8 cellular contexts compared by ENCODE assay signal in the genomic region with DNA sequence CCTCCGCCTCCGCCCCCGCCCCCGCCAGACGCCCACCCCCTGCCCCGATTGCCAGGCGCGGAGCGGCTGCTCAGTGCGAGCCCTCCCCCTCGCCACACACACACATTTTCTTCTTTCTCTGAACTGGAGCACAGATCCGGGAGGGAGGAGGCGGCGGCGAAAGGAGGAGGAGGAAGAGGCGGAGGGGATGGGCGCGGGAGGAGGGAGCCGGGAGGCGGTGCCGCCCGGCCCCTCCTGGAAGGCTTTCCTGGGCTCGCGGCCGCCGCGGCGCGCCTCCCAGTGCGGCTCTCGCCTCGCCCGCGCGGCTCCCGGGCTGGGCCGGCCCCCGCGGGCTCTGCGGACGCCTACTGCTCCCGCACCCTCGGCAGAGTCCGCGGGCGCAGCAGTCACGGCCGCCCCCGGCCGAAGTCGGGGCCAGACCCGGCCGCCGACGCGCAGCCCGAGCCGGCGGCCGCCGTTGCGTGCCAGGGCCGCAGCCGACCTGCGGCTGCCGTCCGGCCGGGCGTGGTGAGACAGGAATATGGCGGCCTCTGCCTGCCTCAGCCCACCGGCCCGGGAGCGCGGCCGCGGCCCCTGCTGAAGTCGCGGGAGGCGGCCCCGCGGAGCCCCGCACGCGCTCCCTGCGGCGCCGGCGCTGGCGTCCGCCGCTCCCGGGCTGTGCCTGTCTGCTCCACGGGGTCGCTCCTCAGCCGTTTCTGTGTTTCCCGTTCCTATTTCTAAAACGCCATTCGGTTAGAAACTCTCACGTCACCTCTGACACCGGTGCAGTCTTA. TPM values are rescaled to one million over a fixed set of nuclear protein-coding genes. Genes with fewer than 3 reads are reported as not detected.
DNase-seq lines count a peak whose midpoint lies in the region; ATAC-seq and TF ChIP-seq lines count a peak whose summit lies in the region.

No MANE protein-coding gene starts in this region.

- H2BK20ac ChIP-seq in H9 (ENCODE audit: low read depth, low read length, poor library complexity, severe bottlenecking), result no peak overlapping the region

- H3K36me3 ChIP-seq in A673 (ENCODE audit: insufficient read depth, low read length, poor library complexity, severe bottlenecking) (no peaks in the 10 kb centered on the region), kidney epithelial cell (ENCODE audit: control insufficient read depth, insufficient read depth, low read length) (no peaks in the 10 kb centered on the region), spleen (no peaks in the 10 kb centered on the region)

- peak; percentile 97 for DNase-seq in A673 (ENCODE audit: low spot score)
- DNase-seq in H9, result peak; percentile 88
- peak; percentile 77 for DNase-seq in NCI-H446 treated with DMSO at 0.1 percent for 48 hours (lab: John Stamatoyannopoulos, UW)
- peak; percentile 93 for DNase-seq in activated CD4-positive, alpha-beta T cell treated with anti-CD3 and anti-CD28 coated beads, Interleukin-2, amount 10 ng/mL, durations not matched to agents 24 days and 14 days
- peak; percentile 97 for DNase-seq in choroid plexus epithelial cell (ENCODE audit: low read depth)
- DNase-seq in kidney epithelial cell (ENCODE audit: low read depth), result peak; percentile 72
- peak; percentile 93 for DNase-seq in spleen

- H3K4me2 ChIP-seq in H9 (ENCODE audit: insufficient read depth, insufficient read length, low read length), result peak overlapping the region; percentile 82

- CTCF ChIA-PET in A673 (lab: Charles Lee), result no interaction called here

- H4K8ac ChIP-seq in H9 (replicated peaks; ENCODE audit: insufficient read length, low read depth, low read length), result no peak overlapping the region

- intact Hi-C loops in A673 (cut with micrococcal nuclease; ENCODE audit: unreplicated experiment) (loop anchor here (2.0 to 5.0 kb wide), 2 partner anchors 53 to 590 kb away; no protein-coding TSS in a partner anchor), spleen (cut with DNase I; ENCODE audit: low total_unique reads) (no loop called here)
- intact Hi-C loops in activated CD4-positive, alpha-beta T cell treated with anti-CD3 and anti-CD28 coated beads, Interleukin-2, amount 10 ng/mL, durations not matched to agents 24 days and 14 days (cut with micrococcal nuclease), result loop anchor here (2.0 to 10.0 kb wide), 6 partner anchors 21 to 855 kb away; a partner anchor contains a TSS

- H3K4me3 ChIP-seq in A673 (ENCODE audit: low read depth, low read length, poor library complexity, severe bottlenecking), result peak overlapping the region; percentile 89
- H3K4me3 ChIP-seq in choroid plexus epithelial cell (ENCODE audit: low read depth, low read length), result peak overlapping the region; percentile 85
- H3K4me3 ChIP-seq in kidney epithelial cell (ENCODE audit: low read depth, low read length), result peak overlapping the region; percentile 87
- H3K4me3 ChIP-seq in spleen, result peak overlapping the region; percentile 24 to 79 (median 56)

- peak overlapping the region; percentile 58 for H3K14ac ChIP-seq in H9 (ENCODE audit: insufficient read depth, low read length)

- no peaks in the 10 kb centered on the region; a peak in 1 of 7 replicates for H3K36me3 Mint-ChIP-seq in H9 (ENCODE audit: insufficient read depth in 1 of 3, low read depth in 3 of 3)
- peaks cover 5% of the 10 kb centered on the region for H3K36me3 Mint-ChIP-seq in activated CD4-positive, alpha-beta T cell treated with anti-CD3 and anti-CD28 coated beads, Interleukin-2, amount 10 ng/mL, durations not matched to agents 24 days and 14 days (ENCODE audit: low read depth)

- peaks cover 14% of the 10 kb centered on the region; the same call in 1 of the 2 replicates for H3K79me2 ChIP-seq in H9 (ENCODE audit: insufficient read depth, low read length)

- peak overlapping the region; percentile 83 to 97 for H3K4me3 Mint-ChIP-seq in H9
- peak overlapping the region; percentile 89 for H3K4me3 Mint-ChIP-seq in activated CD4-positive, alpha-beta T cell treated with anti-CD3 and anti-CD28 coated beads, Interleukin-2, amount 10 ng/mL, durations not matched to agents 24 days and 14 days

- H2BK12ac ChIP-seq in H9 (ENCODE audit: insufficient read length, low read depth, low read length), result no peak overlapping the region

- no peak overlapping the region for H3K18ac ChIP-seq in H9 (ENCODE audit: insufficient read length, low read depth, low read length)

- H3K9me3 ChIP-seq in A673 (ENCODE audit: low read depth, low read length, poor library complexity, severe bottlenecking) (no peaks in the 10 kb centered on the region), H9 (ENCODE audit: control insufficient read depth, low read depth, low read length) (no peaks in the 10 kb centered on the region), spleen (no peaks in the 10 kb centered on the region)

- no peak overlapping the region for H4K5ac ChIP-seq in H9 (ENCODE audit: insufficient read length, low read depth, low read length)

- no peak overlapping the region for H2BK120ac ChIP-seq in H9 (ENCODE audit: low read depth, low read length, poor library complexity, severe bottlenecking)

- H3K4ac ChIP-seq in H9 (ENCODE audit: low read depth, low read length), result no peak overlapping the region

- H3K23me2 ChIP-seq in H9 (ENCODE audit: insufficient read length, low read depth, low read length, poor library complexity, severe bottlenecking), result peaks cover 10% of the 10 kb centered on the region

- peaks cover 2% of the 10 kb centered on the region; the same call in 1 of the 2 replicates for H3K27me3 Mint-ChIP-seq in H9 (ENCODE audit: low read depth)
- H3K27me3 Mint-ChIP-seq in activated CD4-positive, alpha-beta T cell treated with anti-CD3 and anti-CD28 coated beads, Interleukin-2, amount 10 ng/mL, durations not matched to agents 24 days and 14 days, result peaks cover 2% of the 10 kb centered on the region

- H4K20me1 ChIP-seq in H9 (ENCODE audit: control insufficient read depth, insufficient read depth, insufficient read length), result no peaks in the 10 kb centered on the region

- peak overlapping the region; percentile 31 for H3K9ac ChIP-seq in H9 (ENCODE audit: extremely low read depth, insufficient read length, low read length)

- POLR2A ChIA-PET in A673 (lab: Charles Lee; ENCODE audit: low non-redundant PET), result interaction anchor here (0.5 kb wide), 1 partner anchor 34 kb away, joined by 3 read pairs; no protein-coding TSS in a partner anchor

- ATAC-seq in GM18873 (IDR thresholded peaks at IDR 0.05; ENCODE audit: low FRiP score, unreplicated experiment), result no peak

- H3K56ac ChIP-seq in H9 (ENCODE audit: insufficient read length, low read depth, low read length), result no peak overlapping the region

- peaks cover 0 to 2% of the 10 kb centered on the region in 2 experiments; a peak in 2 of 5 replicates for H3K9me3 Mint-ChIP-seq in H9
- no peaks in the 10 kb centered on the region for H3K9me3 Mint-ChIP-seq in activated CD4-positive, alpha-beta T cell treated with anti-CD3 and anti-CD28 coated beads, Interleukin-2, amount 10 ng/mL, durations not matched to agents 24 days and 14 days

- TF ChIP-seq CTCF in A673 (conservative IDR thresholded peaks at IDR 0.05; ENCODE audit: low read depth, low read length), result no peak
- no peak for TF ChIP-seq CTCF in H9 (conservative IDR thresholded peaks at IDR 0.05)
- no peak for TF ChIP-seq CTCF in choroid plexus epithelial cell (conservative IDR thresholded peaks at IDR 0.05; ENCODE audit: low read depth, low read length)
- no peak for TF ChIP-seq CTCF in kidney epithelial cell (IDR thresholded peaks at IDR 0.05; ENCODE audit: insufficient read depth, low read length, poor library complexity, severe bottlenecking)
- no peak for TF ChIP-seq CTCF in spleen (IDR thresholded peaks at IDR 0.05 in 8 of 11, conservative IDR thresholded peaks at IDR 0.05 in 3 of 11)

- no CpG with 5 or more reads among the region's 100 CpGs for WGBS in H9 (ENCODE audit: extremely low coverage, insufficient read length, low lambda C conversion rate)
- WGBS in spleen, 5 donors, result 0 to 3% (median 1%) methylated on average over 52 to 99 of the region's 100 CpGs

- H2AFZ ChIP-seq in H9 (ENCODE audit: low read length), result no peak overlapping the region

- H3K4me1 Mint-ChIP-seq in H9, result peaks cover 37 to 38% of the 10 kb centered on the region in 2 experiments
- peaks cover 52% of the 10 kb centered on the region for H3K4me1 Mint-ChIP-seq in activated CD4-positive, alpha-beta T cell treated with anti-CD3 and anti-CD28 coated beads, Interleukin-2, amount 10 ng/mL, durations not matched to agents 24 days and 14 days

- H2BK15ac ChIP-seq in H9 (ENCODE audit: low read depth, low read length), result no peak overlapping the region

- no TSS peak for BruUV-seq in A673 (replicated peaks; lab: Mats Ljungman, UMichigan)

- no peak overlapping the region for H2BK5ac ChIP-seq in H9 (ENCODE audit: insufficient read length, low read length)

- no peak overlapping the region for H3T11ph ChIP-seq in H9 (ENCODE audit: low read length)

- no peaks in the 10 kb centered on the region for H3K79me1 ChIP-seq in H9 (ENCODE audit: insufficient read depth, low read depth, low read length, poor library complexity, severe bottlenecking)

- no peak overlapping the region for H3K23ac ChIP-seq in H9 (ENCODE audit: insufficient read length, low read depth, low read length)

- H3K27me3 ChIP-seq in A673 (replicated peaks; ENCODE audit: insufficient read depth, low read depth, low read length, poor library complexity) (no peaks in the 10 kb centered on the region), H9 (ENCODE audit: insufficient read depth, low read length) (no peaks in the 10 kb centered on the region), kidney epithelial cell (ENCODE audit: control insufficient read depth, insufficient read depth, low read length) (no peaks in the 10 kb centered on the region), spleen (replicated peaks in 1 of 7) (peaks cover 0 to 61% (median 30%) of the 10 kb centered on the region in 7 donors)

- TF ChIP-seq POLR2A in spleen (IDR thresholded peaks at IDR 0.05), result no peak

- H3K27ac Mint-ChIP-seq in H9, result peak overlapping the region; percentile 95 to 98 (median 96)
- peak overlapping the region; percentile 96 for H3K27ac Mint-ChIP-seq in activated CD4-positive, alpha-beta T cell treated with anti-CD3 and anti-CD28 coated beads, Interleukin-2, amount 10 ng/mL, durations not matched to agents 24 days and 14 days

- H3K4me1 ChIP-seq in A673 (ENCODE audit: insufficient read depth, low read length, poor library complexity, severe bottlenecking) (peaks cover 41% of the 10 kb centered on the region), H9 (ENCODE audit: insufficient read depth, low read length) (peaks cover 4% of the 10 kb centered on the region; the same call in 1 of the 2 replicates), spleen (peaks cover 0 to 72% (median 35%) of the 10 kb centered on the region in 6 donors)

- H3K27ac ChIP-seq in A673 (ENCODE audit: low read depth, low read length, poor library complexity, severe bottlenecking) (peak overlapping the region; percentile 87), H9 (ENCODE audit: insufficient read length, low read depth, low read length) (no peak overlapping the region), spleen (peak overlapping the region; percentile 58 to 94 (median 90))

- no peak overlapping the region for H4K91ac ChIP-seq in H9 (ENCODE audit: insufficient read length, low read depth, low read length)

- H2AK5ac ChIP-seq in H9 (ENCODE audit: insufficient read length, low read length), result no peak overlapping the region

RNA-seq across cellular contexts. Expression of a gene that starts 0.4 kb away (rescaled TPM):
- total RNA-seq in A673 (2021), result 68.6 and 69.9 TPM in 2 replicates
- total RNA-seq in H9 (2021), result 48.6 and 51.5 TPM in 2 replicates
- 22.7 and 26.3 TPM in 2 replicates for total RNA-seq in activated CD4-positive, alpha-beta T cell treated with anti-CD3 and anti-CD28 coated beads, Interleukin-2, amount 10 ng/mL, durations not matched to agents 24 days and 14 days
- 31.5 and 35.4 TPM in 2 replicates for total RNA-seq in kidney epithelial cell
- 10 to 100 TPM; 21.0 to 52.3 (median 35.6) TPM for total RNA-seq in spleen
- polyA plus RNA-seq in spleen, result 1 to 10 TPM; 4.4 to 5.6 (median 5.6) TPM
